Comparison of ENCODE assay signal across 9 cellular contexts in genomic region chr14:24437020-24437735, GRCh38. TPM values are rescaled to one million over a fixed set of nuclear protein-coding genes. Genes with fewer than 3 reads are reported as not detected.
DNase-seq lines count a peak whose midpoint lies in the region; ATAC-seq and TF ChIP-seq lines count a peak whose summit lies in the region.
"Had no signal": no experiment of that assay in that cellular context is flagged by ENCODE, and none has a peak within 500 bp of the region (broad histone marks: within the 10 kb centered on the region; RNA-seq: fewer than 3 reads in every experiment).

No MANE protein-coding gene starts in this region.

- H3K4me1 Mint-ChIP-seq in activated naive CD4-positive, alpha-beta T cell treated with anti-CD3 and anti-CD28 coated beads for 36 hours (ENCODE audit: low read depth): peaks cover 53% of the 10 kb centered on the region
- H3K4me1 Mint-ChIP-seq in activated B cell treated with CpG ODN at 0.5 μM for 24 hours (peaks cover 71% of the 10 kb centered on the region), immature natural killer cell (peaks cover 49 to 58% of the 10 kb centered on the region in 2 donors)

- intact Hi-C loops in activated naive CD4-positive, alpha-beta T cell treated with anti-CD3 and anti-CD28 coated beads for 36 hours (cut with micrococcal nuclease): no loop called here
- intact Hi-C loops in activated B cell treated with CpG ODN at 0.5 μM for 24 hours (cut with micrococcal nuclease) (no loop called here), thyroid gland (cut with DNase I) (loop anchor here (2.0 to 10.0 kb wide), 2 partner anchors 102 to 202 kb away; partner anchors contain the start of genes ADCY4, GMPR2 and NEDD8)

- H3K27me3 Mint-ChIP-seq in activated naive CD4-positive, alpha-beta T cell treated with anti-CD3 and anti-CD28 coated beads for 36 hours (ENCODE audit: low read depth): no peaks in the 10 kb centered on the region
- H3K27me3 Mint-ChIP-seq in activated B cell treated with CpG ODN at 0.5 μM for 24 hours: no peaks in the 10 kb centered on the region
- peaks cover 1 to 3% (median 3%) of the 10 kb centered on the region in 3 donors for H3K27me3 Mint-ChIP-seq in immature natural killer cell (ENCODE audit: low read depth in 3 of 3)

- H3K27ac Mint-ChIP-seq in activated naive CD4-positive, alpha-beta T cell treated with anti-CD3 and anti-CD28 coated beads for 36 hours: peak overlapping the region; percentile 75
- H3K27ac Mint-ChIP-seq in activated B cell treated with CpG ODN at 0.5 μM for 24 hours (peak overlapping the region; percentile 68), immature natural killer cell (peak overlapping the region; percentile 33 to 80 (median 75))

- WGBS in thyroid gland, 2 donors: 68% methylated on average over 10 to 12 of the region's 12 CpGs

- no peak for ATAC-seq in activated B cell treated with CpG ODN at 0.5 μM for 24 hours (ENCODE audit: low read depth)
- no peak for ATAC-seq in GM21786 (IDR thresholded peaks at IDR 0.05; ENCODE audit: unreplicated experiment)

- H3K36me3 Mint-ChIP-seq in activated naive CD4-positive, alpha-beta T cell treated with anti-CD3 and anti-CD28 coated beads for 36 hours (ENCODE audit: low read depth): peaks cover 42% of the 10 kb centered on the region
- H3K36me3 Mint-ChIP-seq in activated B cell treated with CpG ODN at 0.5 μM for 24 hours (ENCODE audit: low read depth): peaks cover 89% of the 10 kb centered on the region
- H3K36me3 Mint-ChIP-seq in immature natural killer cell: peaks cover 11 to 47% (median 18%) of the 10 kb centered on the region in 3 donors

- no peak for TF ChIP-seq POLR2A in thyroid gland (IDR thresholded peaks at IDR 0.05)

- H3K4me1 ChIP-seq in thyroid gland: peaks cover 10 to 45% of the 10 kb centered on the region in 2 donors

- TF ChIP-seq CTCF in activated B cell treated with CpG ODN at 0.5 μM for 24 hours (IDR thresholded peaks at IDR 0.05) (no peak), thyroid gland (IDR thresholded peaks at IDR 0.05) (peak in 1 of 6 experiments; percentile 25)

- H3K4me3 ChIP-seq in thyroid gland (replicated peaks in 1 of 3): no peak overlapping the region
- H3K4me3 ChIP-seq: smooth muscle cell had no signal

- no peak overlapping the region for H3K4me3 Mint-ChIP-seq in activated naive CD4-positive, alpha-beta T cell treated with anti-CD3 and anti-CD28 coated beads for 36 hours
- H3K4me3 Mint-ChIP-seq in activated B cell treated with CpG ODN at 0.5 μM for 24 hours (no peak overlapping the region), immature natural killer cell (peak overlapping the region in 1 of 5 donors; percentile 46)

- H3K27me3 ChIP-seq in thyroid gland: no peaks in the 10 kb centered on the region

- peak overlapping the region in 2 of 3 donors; percentile 39 to 46 for H3K27ac ChIP-seq in thyroid gland

- no peaks in the 10 kb centered on the region for H3K9me3 Mint-ChIP-seq in activated naive CD4-positive, alpha-beta T cell treated with anti-CD3 and anti-CD28 coated beads for 36 hours
- H3K9me3 Mint-ChIP-seq in activated B cell treated with CpG ODN at 0.5 μM for 24 hours (no peaks in the 10 kb centered on the region), immature natural killer cell (no peaks in the 10 kb centered on the region)

- CTCF ChIA-PET in activated naive CD4-positive, alpha-beta T cell treated with anti-CD3 and anti-CD28 coated beads for 36 hours (lab: Charles Lee): interaction anchor here (0.6 to 18.0 kb wide), 24 partner anchors 10 to 276 kb away, joined by 3 to 617 read pairs (median 4); partner anchors contain the start of genes ADCY4, CIDEB, IRF9 and MDP1
- CTCF ChIA-PET in activated B cell treated with CpG ODN at 0.5 μM for 24 hours (lab: Charles Lee): interaction anchor here (0.6 to 9.3 kb wide), 10 partner anchors 10 to 222 kb away, joined by 3 to 353 read pairs (median 4); partner anchors contain the start of genes ADCY4, CIDEB and MDP1

- peak; percentile 12 for DNase-seq in activated naive CD4-positive, alpha-beta T cell treated with anti-CD3 and anti-CD28 coated beads for 36 hours
- DNase-seq in activated naive CD4-positive, alpha-beta T cell treated with anti-CD3 and anti-CD28 coated beads, Interleukin-2, amount 50 U/mL, for 16 hours: no peak
- DNase-seq in activated B cell treated with CpG ODN at 0.5 μM for 24 hours (no peak), immature natural killer cell (no peak), thyroid gland (no peak), SW480 (ENCODE audit: low spot score) (no peak)
- DNase-seq in activated CD4-positive, CD25-positive, alpha-beta regulatory T cell treated with anti-CD3 and anti-CD28 coated beads, Interleukin-2, amount 50 U/mL, for 72 hours: no peak

- peaks cover 48 to 51% of the 10 kb centered on the region in 2 donors for H3K36me3 ChIP-seq in thyroid gland

- POLR2A ChIA-PET in activated B cell treated with CpG ODN at 0.5 μM for 24 hours (lab: Charles Lee): interaction anchor here (0.7 to 4.2 kb wide), 8 partner anchors 71 to 195 kb away, joined by 3 to 44 read pairs (median 6); partner anchors contain the start of genes ADCY4, LTB4R, RIPK3 and TINF2

- no peaks in the 10 kb centered on the region for H3K9me3 ChIP-seq in thyroid gland

RNA-seq across cellular contexts. Expression of gene SDR39U1, which starts 5.4 kb away (rescaled TPM):
- total RNA-seq in activated naive CD4-positive, alpha-beta T cell treated with anti-CD3 and anti-CD28 coated beads for 36 hours: 10 to 100 TPM; 70.5 to 72.4 TPM
- total RNA-seq in activated B cell treated with CpG ODN at 0.5 μM for 24 hours: 70.6 and 80.0 TPM in 2 replicates
- 10 to 100 TPM; 62.2 to 91.2 (median 82.6) TPM for polyA plus RNA-seq in immature natural killer cell
- total RNA-seq in thyroid gland: 10 to 100 TPM; 35.1 to 75.6 (median 49.2) TPM

RNA-seq across cellular contexts. Expression of gene KHNYN, which starts 7.4 kb away (rescaled TPM):
- 10 to 100 TPM; 59.8 to 62.5 TPM for total RNA-seq in activated naive CD4-positive, alpha-beta T cell treated with anti-CD3 and anti-CD28 coated beads for 36 hours
- total RNA-seq in activated B cell treated with CpG ODN at 0.5 μM for 24 hours (121 and 130 TPM in 2 replicates), thyroid gland (10 to 100 TPM; 46.9 to 75.0 (median 48.3) TPM)
- polyA plus RNA-seq in immature natural killer cell: 10 to 100 TPM; 12.5 to 28.0 (median 25.6) TPM

RNA-seq across cellular contexts. Expression of gene CBLN3, which starts 7.7 kb away (rescaled TPM):
- total RNA-seq in activated naive CD4-positive, alpha-beta T cell treated with anti-CD3 and anti-CD28 coated beads for 36 hours: 1 to 10 TPM; 7.7 to 8.6 TPM
- total RNA-seq in activated B cell treated with CpG ODN at 0.5 μM for 24 hours (56.0 and 61.1 TPM in 2 replicates), thyroid gland (1 to 10 TPM; 1.7 to 3.4 (median 2.3) TPM)
- not detected for polyA plus RNA-seq in immature natural killer cell

RNA-seq across cellular contexts. Expression of gene NYNRIN, which starts 38.4 kb away (rescaled TPM):
- under 1 TPM in 1 of 2 experiments, not detected in 1; 0.02 TPM for total RNA-seq in activated naive CD4-positive, alpha-beta T cell treated with anti-CD3 and anti-CD28 coated beads for 36 hours
- total RNA-seq in activated B cell treated with CpG ODN at 0.5 μM for 24 hours (0.02 and 0.04 TPM in 2 replicates), thyroid gland (10 to 100 TPM; 11.7 to 19.9 (median 12.3) TPM)
- under 1 TPM in 2 of 3 donors, not detected in 1; 0.18 TPM for polyA plus RNA-seq in immature natural killer cell
